ENCODE assay signal across 8 cellular contexts in genomic region chr4:82284475-82284857, GRCh38.
DNase-seq lines count a peak whose midpoint lies in the region; ATAC-seq and TF ChIP-seq lines count a peak whose summit lies in the region.

No MANE protein-coding gene starts in this region.

- H3K27me3 ChIP-seq in SK-N-SH (ENCODE audit: insufficient read depth), result peaks cover 25% of the 10 kb centered on the region; the same call in 1 of the 2 replicates
- H3K27me3 ChIP-seq in testis, result no peaks in the 10 kb centered on the region

- CTCF ChIA-PET in SK-N-SH (lab: Yijun Ruan, JAX), result interaction anchor here (1.3 to 1.6 kb wide), 4 partner anchors 11 to 267 kb away, joined by 3 to 8 read pairs (median 4); no protein-coding TSS in a partner anchor

- no peaks in the 10 kb centered on the region for H3F3A ChIP-seq in SK-N-SH (replicated peaks; ENCODE audit: insufficient read depth)

- TF ChIP-seq POLR2A in testis (IDR thresholded peaks at IDR 0.05), result no peak

- H3K36me3 Mint-ChIP-seq in activated T-helper 17 cell treated with anti-CD3 and anti-CD28 coated beads, Interleukin-2, amount 50 U/mL, for 72 hours (ENCODE audit: low read depth), result no peaks in the 10 kb centered on the region
- H3K36me3 Mint-ChIP-seq in immature natural killer cell, result no peaks in the 10 kb centered on the region

- ATAC-seq in SK-N-SH treated with all-trans-retinoic acid at 6 μM for 48 hours (no peak), HG03460 (IDR thresholded peaks at IDR 0.05; ENCODE audit: unreplicated experiment) (no peak)
- ATAC-seq in activated T-helper 17 cell treated with anti-CD3 and anti-CD28 coated beads, Interleukin-2, amount 50 U/mL, for 72 hours (replicated peaks), result no peak

- H3K9me2 ChIP-seq in SK-N-SH, result no peaks in the 10 kb centered on the region

- H3K9me3 Mint-ChIP-seq in activated T-helper 17 cell treated with anti-CD3 and anti-CD28 coated beads, Interleukin-2, amount 50 U/mL, for 72 hours, result no peaks in the 10 kb centered on the region
- no peaks in the 10 kb centered on the region for H3K9me3 Mint-ChIP-seq in immature natural killer cell

- no peak for DNase-seq in SK-N-SH
- no peak for DNase-seq in immature natural killer cell
- DNase-seq in testis, result no peak
- DNase-seq in UCSD-AML1 (lab: John Stamatoyannopoulos, UW; ENCODE audit: unreplicated experiment), result no peak
- DNase-seq in stimulated activated naive CD4-positive, alpha-beta T cell (lab: John Stamatoyannopoulos, UW), result no peak

- H3K4me2 ChIP-seq in SK-N-SH, result peak overlapping the region; percentile 71

- H3K27ac Mint-ChIP-seq in activated T-helper 17 cell treated with anti-CD3 and anti-CD28 coated beads, Interleukin-2, amount 50 U/mL, for 72 hours, result peak overlapping the region; percentile 16
- peak overlapping the region; percentile 43 to 78 (median 74) for H3K27ac Mint-ChIP-seq in immature natural killer cell

- H3K4me3 Mint-ChIP-seq in activated T-helper 17 cell treated with anti-CD3 and anti-CD28 coated beads, Interleukin-2, amount 50 U/mL, for 72 hours, result no peak overlapping the region
- peak overlapping the region; percentile 83 to 87 (median 84) for H3K4me3 Mint-ChIP-seq in immature natural killer cell

- no peak for TF ChIP-seq EP300 in SK-N-SH (IDR thresholded peaks at IDR 0.05; ENCODE audit: borderline replicate concordance in 1 of 2, low read depth in 1 of 2, low read length in 1 of 2)

- peak overlapping the region; percentile 41 to 68 for H3K4me3 ChIP-seq in SK-N-SH (ENCODE audit: low read depth in 2 of 2, low read length in 1 of 2)
- peak overlapping the region; percentile 49 to 58 for H3K4me3 ChIP-seq in testis

- H3K4me1 Mint-ChIP-seq in activated T-helper 17 cell treated with anti-CD3 and anti-CD28 coated beads, Interleukin-2, amount 50 U/mL, for 72 hours, result peaks cover 12% of the 10 kb centered on the region
- peaks cover 14 to 19% of the 10 kb centered on the region in 2 donors for H3K4me1 Mint-ChIP-seq in immature natural killer cell

- WGBS in SK-N-SH (ENCODE audit: low lambda C conversion rate), result 2% methylated on average over 9 of the region's 9 CpGs
- 1 to 3% methylated on average over 9 of the region's 9 CpGs for WGBS in testis, 2 donors

- POLR2A ChIA-PET in SK-N-SH (lab: Yijun Ruan, JAX), result no interaction called here

- H3K9me3 ChIP-seq in SK-N-SH (no peaks in the 10 kb centered on the region), testis (no peaks in the 10 kb centered on the region)

- no peaks in the 10 kb centered on the region for H3K27me3 Mint-ChIP-seq in activated T-helper 17 cell treated with anti-CD3 and anti-CD28 coated beads, Interleukin-2, amount 50 U/mL, for 72 hours
- H3K27me3 Mint-ChIP-seq in immature natural killer cell (ENCODE audit: low read depth in 3 of 3), result peaks cover 0 to 3% (median 3%) of the 10 kb centered on the region in 3 donors

- no peak for TF ChIP-seq RAD21 in SK-N-SH (IDR thresholded peaks at IDR 0.05; ENCODE audit: low read length)

- no peak overlapping the region for H3K9ac ChIP-seq in SK-N-SH

- H2AFZ ChIP-seq in SK-N-SH (ENCODE audit: low read depth), result peak overlapping the region; percentile 95

- no peaks in the 10 kb centered on the region for H3K36me3 ChIP-seq in SK-N-SH (replicated peaks in 1 of 2; ENCODE audit: control insufficient read depth in 1 of 2, insufficient read depth in 2 of 2, low read length in 1 of 2)
- H3K36me3 ChIP-seq in testis (ENCODE audit: low read depth, missing control alignments), result no peaks in the 10 kb centered on the region

- intact Hi-C loops in testis (cut with DNase I; ENCODE audit: low total_unique reads), result no loop called here

- peaks cover 0 to 5% of the 10 kb centered on the region in 2 experiments; a peak in 1 of 4 replicates for H3K4me1 ChIP-seq in SK-N-SH (ENCODE audit: control insufficient read depth in 1 of 2, insufficient read depth in 2 of 2, low read depth in 1 of 2, low read length in 1 of 2)
- H3K4me1 ChIP-seq in testis, result no peaks in the 10 kb centered on the region

- no peaks in the 10 kb centered on the region for H4K20me1 ChIP-seq in SK-N-SH (ENCODE audit: insufficient read depth)

- TF ChIP-seq CTCF in SK-N-SH (IDR thresholded peaks at IDR 0.05) (no peak), testis (IDR thresholded peaks at IDR 0.05) (no peak)

- no peak overlapping the region for H3K27ac ChIP-seq in SK-N-SH (ENCODE audit: low read depth in 2 of 2, low read length in 1 of 2)
- peak overlapping the region; percentile 80 to 83 for H3K27ac ChIP-seq in testis

- no peaks in the 10 kb centered on the region for H3K79me2 ChIP-seq in SK-N-SH (ENCODE audit: insufficient read depth)

TF ChIP-seq in SK-N-SH, 30 proteins besides CTCF, POLR2A, EP300 and RAD21:
- no peak for TF ChIP-seq CHD2 (IDR thresholded peaks at IDR 0.05; ENCODE audit: low read length, partially characterized antibody)
- no peak for TF ChIP-seq TCF12 (IDR thresholded peaks at IDR 0.05)
- no peak for TF ChIP-seq SIN3A (IDR thresholded peaks at IDR 0.05; ENCODE audit: borderline replicate concordance, low read depth, low read length)
- no peak for TF ChIP-seq FOSL2 (IDR thresholded peaks at IDR 0.05; ENCODE audit: borderline replicate concordance, low read depth)
- TF ChIP-seq ELF1 (IDR thresholded peaks at IDR 0.05), result no peak
- TF ChIP-seq RCOR1 (IDR thresholded peaks at IDR 0.05; ENCODE audit: low read length), result no peak
- TF ChIP-seq POLR2AphosphoS5 (IDR thresholded peaks at IDR 0.05; ENCODE audit: low read depth, low read length), result no peak
- no peak for TF ChIP-seq GATA2 (CRISPR knock-in tag; IDR thresholded peaks at IDR 0.05)
- TF ChIP-seq USF2 (IDR thresholded peaks at IDR 0.05; ENCODE audit: borderline replicate concordance, low read depth, low read length), result no peak
- no peak for TF ChIP-seq ZBTB33 (IDR thresholded peaks at IDR 0.05; ENCODE audit: borderline replicate concordance, low read depth)

TF ChIP-seq in SK-N-SH treated with all-trans-retinoic acid at 6 μM for 48 hours, 23 proteins besides CTCF, POLR2A, EP300 and RAD21:
- TF ChIP-seq ZNF565 (CRISPR knock-in tag; conservative IDR thresholded peaks at IDR 0.05; ENCODE audit: low read depth), result no peak

Comparison
In these comparisons a context has a peak if more than half of its experiments do, and no peak if none do; other contexts are left out.
1. H3K27ac ChIP-seq: peak in testis (2 of 2); none in SK-N-SH (0 of 2).